ENCODE assay signal across 12 cellular contexts in the genomic region with DNA sequence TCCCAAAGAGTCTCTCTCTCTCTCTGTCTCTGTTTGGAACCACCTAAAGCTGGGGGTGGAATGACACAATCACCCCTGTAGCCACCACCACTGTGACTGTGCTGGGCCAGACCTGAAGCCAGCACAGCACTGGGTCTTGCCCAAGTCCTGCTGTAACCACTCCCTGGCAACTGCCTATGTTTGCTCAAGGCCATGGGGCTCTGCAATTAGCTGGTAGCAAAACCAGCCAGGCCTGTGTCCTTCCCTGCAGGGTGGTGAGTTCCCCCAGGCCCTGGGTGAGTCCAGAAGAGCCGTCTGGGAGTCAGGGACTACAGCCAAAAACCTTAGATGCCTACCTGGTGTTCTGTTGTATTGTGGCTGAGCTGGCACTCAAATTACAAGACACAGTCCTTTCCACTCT. TPM values are rescaled to one million over a fixed set of nuclear protein-coding genes. Genes with fewer than 3 reads are reported as not detected.
A peak's percentile ranks its signal among the peaks of the same experiment; 100 is the strongest.
DNase-seq lines count a peak whose midpoint lies in the region; ATAC-seq and TF ChIP-seq lines count a peak whose summit lies in the region.
"Had no signal": no experiment of that assay in that cellular context is flagged by ENCODE, and none has a peak within 500 bp of the region (broad histone marks: within the 10 kb centered on the region; RNA-seq: fewer than 3 reads in every experiment).

No MANE protein-coding gene starts in this region.

- H3K4me3 ChIP-seq in CD4-positive, CD25-positive, alpha-beta regulatory T cell (ENCODE audit: low read depth, low read length) = no peak overlapping the region
- H3K4me3 ChIP-seq in colonic mucosa (no peak overlapping the region), mucosa of descending colon (no peak overlapping the region)
- H3K4me3 ChIP-seq: BLaER1 had no signal

- no peak for DNase-seq in CD4-positive, CD25-positive, alpha-beta regulatory T cell
- DNase-seq in NCI-H2196 treated with DMSO at 0.1 percent for 48 hours (lab: John Stamatoyannopoulos, UW; ENCODE audit: unreplicated experiment) (peak; percentile 12), colonic mucosa (peak; percentile 72), mucosa of descending colon (peak; percentile 69 to 75 (median 69)), GM19238 (ENCODE audit: insufficient read length, low spot score) (no peak), medulla oblongata (ENCODE audit: extremely low spot score) (no peak), epidermal melanocyte (ENCODE audit: insufficient read length, low spot score) (no peak), NCI-H510A treated with DMSO at 0.1 percent for 48 hours (lab: John Stamatoyannopoulos, UW) (no peak)
- DNase-seq: effector CD4-positive, alpha-beta T cell; NCI-H2227 treated with DMSO at 0.1 percent for 48 hours; stimulated activated naive B cell treated with anti-CD40 and anti-IgM and Interleukin-4, amounts not matched to agents 10 μg/mL and 1 μg/mL and 100 μg/mL, for 72 hours had no signal

- TF ChIP-seq CTCF in colonic mucosa (IDR thresholded peaks at IDR 0.05) (no peak), mucosa of descending colon (IDR thresholded peaks at IDR 0.05) (no peak)

- ATAC-seq in CD4-positive, CD25-positive, alpha-beta regulatory T cell (ENCODE audit: low read depth in 2 of 2) = no peak
- peak; percentile 93 for ATAC-seq in mucosa of descending colon
- ATAC-seq: stimulated activated naive B cell treated with anti-CD40 and anti-IgM and Interleukin-4, amounts not matched to agents 10 μg/mL and 1 μg/mL and 100 μg/mL, for 72 hours had no signal

- H3K9me3 ChIP-seq in CD4-positive, CD25-positive, alpha-beta regulatory T cell (ENCODE audit: control insufficient read depth in 2 of 2, low read length in 2 of 2) = no peaks in the 10 kb centered on the region
- no peaks in the 10 kb centered on the region for H3K9me3 ChIP-seq in colonic mucosa
- H3K9me3 ChIP-seq in mucosa of descending colon = no peaks in the 10 kb centered on the region
- H3K9me3 ChIP-seq: BLaER1 had no signal

- H3K36me3 ChIP-seq in CD4-positive, CD25-positive, alpha-beta regulatory T cell (ENCODE audit: control insufficient read depth, insufficient read depth, low read length) = peaks cover 86% of the 10 kb centered on the region
- H3K36me3 ChIP-seq in colonic mucosa (peaks cover 26% of the 10 kb centered on the region), mucosa of descending colon (ENCODE audit: low read depth) (peaks cover 6% of the 10 kb centered on the region)

- intact Hi-C loops in colonic mucosa (cut with DNase I) = no loop called here
- intact Hi-C loops in mucosa of descending colon (cut with DNase I, micrococcal nuclease) = no loop called here

- H3K36me3 Mint-ChIP-seq in CD4-positive, CD25-positive, alpha-beta regulatory T cell = peaks cover 33% of the 10 kb centered on the region

- H3K9ac ChIP-seq in colonic mucosa (ENCODE audit: low read depth in 2 of 2, low read length in 2 of 2) = no peak overlapping the region
- H3K9ac ChIP-seq: BLaER1 had no signal

- H3K27ac Mint-ChIP-seq in CD4-positive, CD25-positive, alpha-beta regulatory T cell = peak overlapping the region; percentile 6 to 87 (median 73)
- H3K27ac Mint-ChIP-seq: stimulated activated naive B cell treated with anti-CD40 and anti-IgM and Interleukin-4, amounts not matched to agents 10 μg/mL and 1 μg/mL and 100 μg/mL, for 72 hours had no signal

- no peaks in the 10 kb centered on the region for H3K27me3 Mint-ChIP-seq in CD4-positive, CD25-positive, alpha-beta regulatory T cell
- H3K27me3 Mint-ChIP-seq: stimulated activated naive B cell treated with anti-CD40 and anti-IgM and Interleukin-4, amounts not matched to agents 10 μg/mL and 1 μg/mL and 100 μg/mL, for 72 hours had no signal

- no peaks in the 10 kb centered on the region for H3K9me3 Mint-ChIP-seq in CD4-positive, CD25-positive, alpha-beta regulatory T cell
- H3K9me3 Mint-ChIP-seq: stimulated activated naive B cell treated with anti-CD40 and anti-IgM and Interleukin-4, amounts not matched to agents 10 μg/mL and 1 μg/mL and 100 μg/mL, for 72 hours had no signal

- no peak overlapping the region for H3K27ac ChIP-seq in CD4-positive, CD25-positive, alpha-beta regulatory T cell (ENCODE audit: insufficient read depth, low read length, poor library complexity, severe bottlenecking)
- no peak overlapping the region for H3K27ac ChIP-seq in colonic mucosa
- H3K27ac ChIP-seq: BLaER1 had no signal

- H3K4me1 Mint-ChIP-seq in CD4-positive, CD25-positive, alpha-beta regulatory T cell = peaks cover 0 to 5% (median 0%) of the 10 kb centered on the region in 4 donors

- no peaks in the 10 kb centered on the region for H3K4me1 ChIP-seq in CD4-positive, CD25-positive, alpha-beta regulatory T cell (ENCODE audit: control insufficient read depth, insufficient read depth, low read length, poor library complexity, severe bottlenecking)
- H3K4me1 ChIP-seq in colonic mucosa = no peaks in the 10 kb centered on the region
- peaks cover 19% of the 10 kb centered on the region for H3K4me1 ChIP-seq in mucosa of descending colon (ENCODE audit: low read depth)

- H3K4me3 Mint-ChIP-seq in CD4-positive, CD25-positive, alpha-beta regulatory T cell = no peak overlapping the region
- H3K4me3 Mint-ChIP-seq: stimulated activated naive B cell treated with anti-CD40 and anti-IgM and Interleukin-4, amounts not matched to agents 10 μg/mL and 1 μg/mL and 100 μg/mL, for 72 hours had no signal

- H3K27me3 ChIP-seq in CD4-positive, CD25-positive, alpha-beta regulatory T cell (ENCODE audit: control insufficient read depth, insufficient read depth, low read length) = no peaks in the 10 kb centered on the region
- no peaks in the 10 kb centered on the region for H3K27me3 ChIP-seq in colonic mucosa
- H3K27me3 ChIP-seq: BLaER1 had no signal

RNA-seq across cellular contexts. Expression of gene DGLUCY, which starts 50.8 kb away (rescaled TPM):
- 120 TPM for total RNA-seq in CD4-positive, CD25-positive, alpha-beta regulatory T cell
- polyA plus RNA-seq in CD4-positive, CD25-positive, alpha-beta regulatory T cell = 10 to 100 TPM; 45.2 to 62.7 (median 56.9) TPM
- total RNA-seq in colonic mucosa (100 to 1,000 TPM in 1 of 2 donors, 10 to 100 TPM in 1; 67.3 to 105 TPM), mucosa of descending colon (100 to 1,000 TPM in 2 of 3 donors, 10 to 100 TPM in 1; 94.0 to 149 (median 114) TPM)

Comparison
In these comparisons a context has a peak if more than half of its experiments do, and no peak if none do; other contexts are left out.
1. DNase-seq: peak in NCI-H2196 treated with DMSO at 0.1 percent for 48 hours (single experiment), colonic mucosa (single experiment) and mucosa of descending colon (3 of 3); none in CD4-positive, CD25-positive, alpha-beta regulatory T cell (0 of 3), GM19238 (single experiment), medulla oblongata (single experiment), epidermal melanocyte (single experiment) and NCI-H510A treated with DMSO at 0.1 percent for 48 hours (single experiment).